7 cellular contexts compared by ENCODE assay signal in genomic region chr2:118310878-118311442, GRCh38.
A peak's percentile ranks its signal among the peaks of the same experiment; 100 is the strongest.
DNase-seq lines count a peak whose midpoint lies in the region; ATAC-seq, FAIRE-seq and TF ChIP-seq lines count a peak whose summit lies in the region.

No MANE protein-coding gene starts in this region.

- H3K27me3 ChIP-seq in spleen (replicated peaks in 1 of 7), result peaks cover 0 to 67% (median 15%) of the 10 kb centered on the region in 7 donors

- peak overlapping the region; percentile 89 for H3K27ac Mint-ChIP-seq in activated CD4-positive, alpha-beta memory T cell treated with anti-CD3 and anti-CD28 coated beads, Interleukin-2, amount 10 ng/mL, durations not matched to agents 7 days and 5 days

- intact Hi-C loops in spleen (cut with DNase I; ENCODE audit: low total_unique reads), result no loop called here

- H3K4me1 ChIP-seq in spleen, result peaks cover 0 to 18% (median 17%) of the 10 kb centered on the region in 6 donors

- peak; percentile 12 for ATAC-seq in GM18870 (IDR thresholded peaks at IDR 0.05; ENCODE audit: unreplicated experiment)
- no peak for ATAC-seq in HG03135 (IDR thresholded peaks at IDR 0.05; ENCODE audit: unreplicated experiment)

- no peak for DNase-seq in activated CD4-positive, alpha-beta memory T cell treated with anti-CD3 and anti-CD28 coated beads, Interleukin-2, amount 10 ng/mL, durations not matched to agents 7 days and 5 days
- DNase-seq in spleen (no peak), cerebellum (ENCODE audit: low spot score) (no peak), H54 (ENCODE audit: insufficient read length, low spot score) (no peak)

- H3K27ac ChIP-seq in spleen, result peak overlapping the region in 2 of 8 donors; percentile 66 to 71

- TF ChIP-seq POLR2A in spleen (IDR thresholded peaks at IDR 0.05) (no peak), H54 (IDR thresholded peaks at IDR 0.05; ENCODE audit: low read depth, low read length) (no peak)

- CTCF ChIA-PET in activated CD4-positive, alpha-beta memory T cell treated with anti-CD3 and anti-CD28 coated beads, Interleukin-2, amount 10 ng/mL, durations not matched to agents 7 days and 5 days (lab: Charles Lee), result no interaction called here

- H3K9me3 ChIP-seq in spleen, result no peaks in the 10 kb centered on the region

- no peaks in the 10 kb centered on the region for H3K36me3 Mint-ChIP-seq in activated CD4-positive, alpha-beta memory T cell treated with anti-CD3 and anti-CD28 coated beads, Interleukin-2, amount 10 ng/mL, durations not matched to agents 7 days and 5 days (ENCODE audit: low read depth)

- FAIRE-seq in H54 (lab: Jason Lieb, UNC), result no peak

- H3K4me3 Mint-ChIP-seq in activated CD4-positive, alpha-beta memory T cell treated with anti-CD3 and anti-CD28 coated beads, Interleukin-2, amount 10 ng/mL, durations not matched to agents 7 days and 5 days, result peak overlapping the region; percentile 79

- POLR2A ChIA-PET in activated CD4-positive, alpha-beta memory T cell treated with anti-CD3 and anti-CD28 coated beads, Interleukin-2, amount 10 ng/mL, durations not matched to agents 7 days and 5 days (lab: Charles Lee), result interaction anchor here (0.6 kb wide), 1 partner anchor 11 kb away, joined by 4 read pairs; no protein-coding TSS in a partner anchor

- no peak for TF ChIP-seq CTCF in spleen (IDR thresholded peaks at IDR 0.05 in 8 of 11, conservative IDR thresholded peaks at IDR 0.05 in 3 of 11)

- no peaks in the 10 kb centered on the region for H3K9me3 Mint-ChIP-seq in activated CD4-positive, alpha-beta memory T cell treated with anti-CD3 and anti-CD28 coated beads, Interleukin-2, amount 10 ng/mL, durations not matched to agents 7 days and 5 days

- H3K4me3 ChIP-seq in iPS-11a (ENCODE audit: low read depth, low read length) (peak overlapping the region; percentile 37), spleen (peak overlapping the region in 7 of 8 donors; percentile 46 to 76 (median 49))

- peaks cover 5% of the 10 kb centered on the region for H3K4me1 Mint-ChIP-seq in activated CD4-positive, alpha-beta memory T cell treated with anti-CD3 and anti-CD28 coated beads, Interleukin-2, amount 10 ng/mL, durations not matched to agents 7 days and 5 days

- peaks cover 6% of the 10 kb centered on the region for H3K27me3 Mint-ChIP-seq in activated CD4-positive, alpha-beta memory T cell treated with anti-CD3 and anti-CD28 coated beads, Interleukin-2, amount 10 ng/mL, durations not matched to agents 7 days and 5 days

- no peaks in the 10 kb centered on the region for H3K36me3 ChIP-seq in spleen

- 39 to 56% (median 48%) methylated on average over 15 of the region's 15 CpGs for WGBS in spleen, 5 donors
